ENCODE assay signal across 8 cellular contexts in the genomic region with DNA sequence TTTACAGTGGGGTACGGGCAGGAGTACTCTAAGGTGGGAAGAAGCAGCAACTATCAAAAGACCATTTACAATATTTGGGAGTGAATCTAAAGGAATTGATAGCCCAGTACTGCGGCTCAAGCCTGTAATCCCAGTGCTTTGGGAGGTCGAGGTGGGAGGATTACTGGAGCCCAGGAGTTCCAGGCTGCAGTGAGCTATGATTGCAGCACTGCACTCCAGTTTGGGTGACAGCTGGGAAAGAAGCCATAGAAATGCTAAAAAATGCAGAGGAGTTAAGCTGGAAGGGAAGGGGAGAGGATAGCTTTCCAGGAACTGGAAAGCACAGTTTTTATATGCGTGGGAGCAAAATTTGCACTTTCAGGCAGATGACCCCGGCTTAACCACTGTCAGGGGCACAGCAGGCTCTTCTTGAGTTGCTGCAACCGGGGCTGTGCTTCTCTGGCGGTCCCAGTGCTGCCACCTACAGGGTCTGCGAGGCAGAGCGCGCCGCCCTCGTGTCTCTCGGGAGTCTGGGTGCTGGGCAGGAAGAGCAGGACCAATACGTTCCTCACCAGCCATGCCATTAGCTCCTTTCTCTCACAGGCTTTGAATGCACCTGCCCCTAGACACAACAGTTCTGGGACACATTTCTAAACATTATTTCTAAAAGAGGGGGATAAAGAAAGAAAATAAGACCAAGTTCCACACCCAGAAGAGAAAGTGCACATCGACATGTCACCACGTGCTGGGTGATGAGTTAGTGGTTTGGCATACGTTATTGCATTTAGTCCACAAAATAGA. TPM values are rescaled to one million over a fixed set of nuclear protein-coding genes. Genes with fewer than 3 reads are reported as not detected.
DNase-seq lines count a peak whose midpoint lies in the region; ATAC-seq, FAIRE-seq and TF ChIP-seq lines count a peak whose summit lies in the region.

No MANE protein-coding gene starts in this region.

- no peaks in the 10 kb centered on the region for H3K36me3 ChIP-seq in GM12878 (ENCODE audit: control insufficient read depth in 2 of 2, insufficient read depth in 2 of 2, low read length in 1 of 2)

- DNase-seq in 8988T (peak; percentile 25), NCI-H2081 treated with DMSO at 0.1 percent for 48 hours (lab: John Stamatoyannopoulos, UW) (peak; percentile 54), UCSD-AML1 (lab: John Stamatoyannopoulos, UW; ENCODE audit: unreplicated experiment) (peak; percentile 47), GM12878 (ENCODE audit: low read depth, low spot score) (no peak), iPS-NIHi7 (ENCODE audit: extremely low spot score) (peak; percentile 81)
- peak; percentile 68 for DNase-seq in stimulated activated CD4-positive, alpha-beta T cell treated with anti-CD3 and anti-CD28 coated beads, Interleukin-12 subunit alpha, Interleukin-12 subunit beta, amount 100 ng/mL, for 4 hours

- no peaks in the 10 kb centered on the region for H3K9me3 ChIP-seq in GM12878 (replicated peaks; ENCODE audit: control insufficient read depth, insufficient read depth, low read length)

- H3K4me1 ChIP-seq in GM12878 (ENCODE audit: control insufficient read depth, insufficient read depth, low read length): no peaks in the 10 kb centered on the region

- WGBS in GM12878 (ENCODE audit: insufficient coverage, insufficient replicate concordance, low lambda C conversion rate, missing lambda C conversion rate): 16% methylated on average over 17 of the region's 17 CpGs

- no peak overlapping the region for H3K9ac ChIP-seq in GM12878 (ENCODE audit: control insufficient read depth, insufficient read depth, low read length)

- H2AFZ ChIP-seq in GM12878 (ENCODE audit: control insufficient read depth, low read depth, low read length): no peak overlapping the region

- no peaks in the 10 kb centered on the region for H4K20me1 ChIP-seq in GM12878 (ENCODE audit: control insufficient read depth, insufficient read depth)

- no peaks in the 10 kb centered on the region for H3K79me2 ChIP-seq in GM12878 (ENCODE audit: control insufficient read depth, insufficient read depth, low read length)

- TF ChIP-seq CTCF in GM12878 (IDR thresholded peaks at IDR 0.05 in 2 of 3, conservative IDR thresholded peaks at IDR 0.05 in 1 of 3; ENCODE audit: control insufficient read depth in 2 of 3, extremely low read depth in 1 of 3, insufficient read depth in 1 of 3, low read depth in 3 of 3, low read length in 3 of 3): peak; percentile 72 to 90 (median 87)

- intact Hi-C loops in GM12878 (cut with micrococcal nuclease; ENCODE audit: unreplicated experiment): loop anchor here (1.0 to 2.0 kb wide), 3 partner anchors 138 to 708 kb away; no protein-coding TSS in a partner anchor

- TF ChIP-seq RAD21 in GM12878 (IDR thresholded peaks at IDR 0.05; ENCODE audit: insufficient read depth, low read depth, low read length): peak; percentile 64

- SMC1A ChIA-PET in GM12878 (lab: Charles Lee; ENCODE audit: uncharacterized antibody, unreplicated experiment): interaction anchor here (0.9 to 1.5 kb wide), 6 partner anchors 34 to 651 kb away, joined by 3 to 4 read pairs (median 3); no protein-coding TSS in a partner anchor

- TF ChIP-seq EP300 in GM12878 (IDR thresholded peaks at IDR 0.05; ENCODE audit: borderline replicate concordance in 1 of 2, control insufficient read depth in 1 of 2, low read depth in 2 of 2, low read length in 2 of 2): no peak

- RAD21 ChIA-PET in GM12878 (lab: Charles Lee; ENCODE audit: unreplicated experiment): interaction anchor here (0.5 to 1.0 kb wide), 2 partner anchors 19 to 472 kb away, joined by 3 read pairs; no protein-coding TSS in a partner anchor

- H3K4me2 ChIP-seq in GM12878 (ENCODE audit: control insufficient read depth, insufficient read depth): no peak overlapping the region

- no peak for TF ChIP-seq POLR2A in GM12878 (IDR thresholded peaks at IDR 0.05; ENCODE audit: low read depth, low read length)

- no TSS peak for BruUV-seq in GM12878 (replicated peaks; lab: Mats Ljungman, UMichigan)

- FAIRE-seq in GM12878 (lab: Jason Lieb, UNC): peak; percentile 78

- POLR2A ChIA-PET in GM12878 (lab: Charles Lee): no interaction called here

- in situ Hi-C loops in GM12878 (cut with MboI): no loop called here

- CTCF ChIA-PET in GM12878 (lab: Yijun Ruan, JAX): interaction anchor here (0.7 to 2.6 kb wide), 17 partner anchors 9 to 705 kb away, joined by 3 to 13 read pairs (median 5); no protein-coding TSS in a partner anchor

- no peak overlapping the region for H3K27ac ChIP-seq in GM12878 (ENCODE audit: control insufficient read depth, insufficient read depth)

- no peak overlapping the region for H3K4me3 ChIP-seq in GM12878

- ATAC-seq in GM18508 (IDR thresholded peaks at IDR 0.05; ENCODE audit: insufficient read depth, unreplicated experiment) (peak; percentile 83), HG02943 (IDR thresholded peaks at IDR 0.05; ENCODE audit: low read depth, unreplicated experiment) (peak; percentile 97), GM12878 (peak; percentile 99)

- 0 out of 4 replicates have a peak, but pooled peaks cover 2 to 7% of the 10 kb centered on the region in 2 experiments for H3K27me3 ChIP-seq in GM12878 (replicated peaks in 1 of 2; ENCODE audit: control insufficient read depth in 2 of 2, insufficient read depth in 2 of 2, low read length in 1 of 2)

TF ChIP-seq in GM12878, 131 proteins besides CTCF, POLR2A, EP300 and RAD21 (continues in another document):
- TF ChIP-seq BHLHE40 (IDR thresholded peaks at IDR 0.05; ENCODE audit: borderline replicate concordance in 1 of 2, low read depth in 2 of 2, low read length in 1 of 2) (0 out of 4 replicates have a peak, but pooled peaks of 1 of the 2 experiments have one; percentile 28), ZNF687 (IDR thresholded peaks at IDR 0.05) (no peak), YY1 (IDR thresholded peaks at IDR 0.05; ENCODE audit: low read depth, low read length) (peak; percentile 56; the same call in 1 of the 2 replicates), ATF7 (IDR thresholded peaks at IDR 0.05; ENCODE audit: low read depth) (no peak), IRF5 (IDR thresholded peaks at IDR 0.05; ENCODE audit: borderline replicate concordance) (no peak), SMC3 (IDR thresholded peaks at IDR 0.05; ENCODE audit: borderline replicate concordance, low read length) (peak; percentile 71)

RNA-seq across cellular contexts. Expression of gene BMPER, which starts 10.1 kb away (rescaled TPM):
- 0.17 and 0.50 TPM in 2 replicates for total RNA-seq in GM12878 (2013; cell fraction: nucleolus; rRNA removed)
- total RNA-seq in GM12878 (2014; rRNA removed) (not detected in 2 replicates), GM12878 (2014; rRNA removed; fragmentation: Illumina TruSeq; extraction: Trizol) (not detected in 2 replicates), GM12878 (2021) (not detected in 2 replicates)
- not detected for polyA plus RNA-seq in GM12878 (2011; ENCODE audit: low read depth)
- polyA plus RNA-seq in GM12878 (2011; rRNA removed) (0.04 TPM in 1 of 2 replicates, not detected in the other), GM12878 (2014; fragmentation: Illumina TruSeq; extraction: Trizol) (not detected in 2 replicates), GM12878 (2014; fragmentation: Nextera tagmentation; extraction: Ambion mirVana) (under 1 TPM in 1 of 2 experiments, not detected in 1; 0.02 TPM), GM12878 (2014; rRNA removed) (not detected in 2 replicates), GM12878 (2016; fragmentation: Nextera tagmentation; extraction: Ambion mirVana) (under 1 TPM in 1 of 2 experiments, not detected in 1; 0.08 TPM)
- polyA plus RNA-seq in GM12878 (2011; cell fraction: cytosol; rRNA removed): 0.01 TPM in 1 of 2 replicates, not detected in the other
- 0.04 and 0.18 TPM in 2 replicates for polyA plus RNA-seq in GM12878 (2011; cell fraction: nucleus; rRNA removed)
- 0.03 and 0.04 TPM in 2 replicates for polyA plus RNA-seq in GM12878 (2012)
- polyA minus RNA-seq in GM12878 (2011; rRNA and poly(A)+ RNA removed): not detected in 2 replicates
- not detected in 2 replicates for polyA minus RNA-seq in GM12878 (2011; cell fraction: cytosol; rRNA and poly(A)+ RNA removed)
- polyA minus RNA-seq in GM12878 (2011; cell fraction: nucleus; rRNA and poly(A)+ RNA removed): not detected in 2 replicates
